Comparison of ENCODE assay signal across 17 cellular contexts in genomic region chr6:26355366-26355765, GRCh38.
"Had no signal": no experiment of that assay in that cellular context is flagged by ENCODE, and none has a peak within 500 bp of the region (broad histone marks: within the 10 kb centered on the region; RNA-seq: fewer than 3 reads in every experiment).

No MANE protein-coding gene starts in this region.

- H3K36me3 ChIP-seq: colonic mucosa, esophagus squamous epithelium, right atrium auricular region, stomach had no signal

- H3K36me3 Mint-ChIP-seq: mesothelial cell of epicardium, natural killer cell had no signal

- H3K27ac Mint-ChIP-seq: mesothelial cell of epicardium, natural killer cell had no signal

- H3K27me3 ChIP-seq: colonic mucosa, esophagus squamous epithelium, foreskin keratinocyte, right atrium auricular region, stomach had no signal

- H3K4me3 ChIP-seq: colonic mucosa, esophagus squamous epithelium, right atrium auricular region, stomach had no signal

- H3K4me3 Mint-ChIP-seq: mesothelial cell of epicardium, natural killer cell, neural crest cell had no signal

- H3K4me1 Mint-ChIP-seq: mesothelial cell of epicardium had no signal

- H3K9me3 ChIP-seq: colonic mucosa, esophagus squamous epithelium, right atrium auricular region, stomach had no signal

- H3K9me3 Mint-ChIP-seq: mesothelial cell of epicardium, natural killer cell, neural crest cell had no signal

- H3K4me1 ChIP-seq: colonic mucosa, esophagus squamous epithelium, right atrium auricular region, stomach had no signal

- FAIRE-seq: small intestine had no signal

- H3K27ac ChIP-seq: colonic mucosa, esophagus squamous epithelium, foreskin keratinocyte, right atrium auricular region, stomach had no signal

- ATAC-seq: foreskin keratinocyte, natural killer cell had no signal

- DNase-seq: colonic mucosa; dermis blood vessel endothelial cell; esophagus squamous epithelium; foreskin keratinocyte; head of caudate nucleus; hippocampal formation; natural killer cell; posterior cingulate gyrus; small intestine; stimulated activated CD4-positive, alpha-beta T cell treated with anti-CD3 and anti-CD28 coated beads, Interleukin-12 subunit alpha, Interleukin-12 subunit beta, amount 100 ng/mL, for 4 hours; stimulated activated naive CD4-positive, alpha-beta T cell; stomach; substantia nigra; trophoblast cell had no signal
